In genomic region chr13:50081106-50081898, GRCh38 we compare ENCODE assay signal across 8 cellular contexts.
DNase-seq lines count a peak whose midpoint lies in the region; ATAC-seq and TF ChIP-seq lines count a peak whose summit lies in the region.

No MANE protein-coding gene starts in this region.

- WGBS in smooth muscle cell (ENCODE audit: low lambda C conversion rate) = under 1% methylated on average over 60 of the region's 71 CpGs

- H3K4me1 ChIP-seq in ascending aorta = peaks cover 0 to 6% of the 10 kb centered on the region in 2 donors
- H3K4me1 ChIP-seq in iPS-18a (ENCODE audit: control insufficient read depth, low read depth, low read length) = peaks cover 32% of the 10 kb centered on the region
- peaks cover 15% of the 10 kb centered on the region for H3K4me1 ChIP-seq in smooth muscle cell (ENCODE audit: low read depth)

- H3K4me3 ChIP-seq in ascending aorta (peak overlapping the region; percentile 78 to 95), iPS-18a (ENCODE audit: low read length) (peak overlapping the region; percentile 79), smooth muscle cell (peak overlapping the region; percentile 84)

- peak; percentile 35 for DNase-seq in SKM-1 treated with dmso at 0.1 percent for 144 hours (lab: John Stamatoyannopoulos, UW; ENCODE audit: unreplicated experiment)
- no peak for DNase-seq in SKM-1 (lab: John Stamatoyannopoulos, UW; ENCODE audit: unreplicated experiment)
- peak; percentile 59 for DNase-seq in SW480 (ENCODE audit: low spot score)
- DNase-seq in ascending aorta (ENCODE audit: low spot score in 2 of 2) = peak in 1 of 2 donors; percentile 76
- peak; percentile 31 for DNase-seq in smooth muscle cell (lab: John Stamatoyannopoulos, UW; ENCODE audit: unreplicated experiment)
- DNase-seq in DMS153 treated with DMSO at 0.1 percent for 48 hours (lab: John Stamatoyannopoulos, UW; ENCODE audit: unreplicated experiment) = no peak

- H3K9me3 ChIP-seq in ascending aorta = no peaks in the 10 kb centered on the region
- H3K9me3 ChIP-seq in iPS-18a (ENCODE audit: control insufficient read depth, low read depth, low read length) = no peaks in the 10 kb centered on the region
- no peaks in the 10 kb centered on the region for H3K9me3 ChIP-seq in smooth muscle cell (replicated peaks; ENCODE audit: low read depth)

- peak; percentile 5 for ATAC-seq in HG03175 (IDR thresholded peaks at IDR 0.05; ENCODE audit: unreplicated experiment)

- peaks cover 4% of the 10 kb centered on the region for H4K20me1 ChIP-seq in smooth muscle cell (ENCODE audit: low read depth)

- peaks cover 50% of the 10 kb centered on the region for H3K79me2 ChIP-seq in smooth muscle cell (ENCODE audit: low read depth)

- H2AFZ ChIP-seq in smooth muscle cell (ENCODE audit: low read depth) = peak overlapping the region; percentile 91

- H3K36me3 ChIP-seq in ascending aorta = no peaks in the 10 kb centered on the region
- no peaks in the 10 kb centered on the region for H3K36me3 ChIP-seq in iPS-18a (ENCODE audit: control insufficient read depth, low read depth, low read length)
- no peaks in the 10 kb centered on the region for H3K36me3 ChIP-seq in smooth muscle cell (ENCODE audit: low read depth)

- intact Hi-C loops in ascending aorta (cut with DNase I) = loop anchor here (5.0 to 10.0 kb wide), 4 partner anchors 104 to 389 kb away; partner anchors contain the start of gene EBPL

- H3K9ac ChIP-seq in iPS-18a (ENCODE audit: low read length) (peak overlapping the region; percentile 94), smooth muscle cell (ENCODE audit: low read depth) (peak overlapping the region; percentile 74)

- H3K4me2 ChIP-seq in smooth muscle cell = peak overlapping the region; percentile 95

- H3F3A ChIP-seq in smooth muscle cell (ENCODE audit: low read depth) = no peaks in the 10 kb centered on the region

- H3K27me3 ChIP-seq in ascending aorta (no peaks in the 10 kb centered on the region), iPS-18a (ENCODE audit: control insufficient read depth, insufficient read depth, low read length) (peaks cover 25% of the 10 kb centered on the region), smooth muscle cell (ENCODE audit: low read depth) (no peaks in the 10 kb centered on the region)

- TF ChIP-seq CTCF in ascending aorta (IDR thresholded peaks at IDR 0.05) = peak in 1 of 3 experiments; percentile 38
- peak; percentile 17 for TF ChIP-seq CTCF in smooth muscle cell (IDR thresholded peaks at IDR 0.05; ENCODE audit: borderline replicate concordance, insufficient read depth, poor library complexity, severe bottlenecking)

- H3K27ac ChIP-seq in ascending aorta (peak overlapping the region; percentile 89 to 96), iPS-18a (ENCODE audit: low read length) (peak overlapping the region; percentile 91), smooth muscle cell (ENCODE audit: low read depth) (peak overlapping the region; percentile 46)

Comparison
In these comparisons a context has a peak if more than half of its experiments do, and no peak if none do; other contexts are left out.
1. DNase-seq: peak in SKM-1 treated with dmso at 0.1 percent for 144 hours (single experiment), SW480 (single experiment) and smooth muscle cell (single experiment); none in SKM-1 (single experiment) and DMS153 treated with DMSO at 0.1 percent for 48 hours (single experiment).
2. Peak in every context shown above with its lines, with median percentiles within 50 percentile points of each other: H3K27ac ChIP-seq and H3K4me3 ChIP-seq.